33 cellular contexts compared by ENCODE assay signal in genomic region chr4:134282680-134283079, GRCh38.
"Had no signal": no experiment of that assay in that cellular context is flagged by ENCODE, and none has a peak within 500 bp of the region (broad histone marks: within the 10 kb centered on the region; RNA-seq: fewer than 3 reads in every experiment).

No MANE protein-coding gene starts in this region.

- H3K27ac ChIP-seq: adrenal gland, ascending aorta, body of pancreas, brain microvascular endothelial cell, breast epithelium, cardiac muscle cell had no signal

- H3K4me1 ChIP-seq: adrenal gland, ascending aorta, body of pancreas, breast epithelium had no signal

- DNase-seq: activated effector memory CD4-positive, alpha-beta T cell treated with anti-CD3 and anti-CD28 coated beads, Interleukin-2, amount 50 U/mL, for 16 hours; activated effector memory CD4-positive, alpha-beta T cell treated with Interleukin-2 at 50 U/mL for 16 hours; activated gamma-delta T cell; activated gamma-delta T cell treated with Interleukin-2 at 50 U/mL for 16 hours; activated naive CD4-positive, alpha-beta T cell; activated naive CD4-positive, alpha-beta T cell treated with anti-CD3 and anti-CD28 coated beads for 36 hours; activated naive CD4-positive, alpha-beta T cell treated with anti-CD3 and anti-CD28 coated beads, Interleukin-2, amount 10 ng/mL, durations not matched to agents 7 days and 5 days; activated naive CD4-positive, alpha-beta T cell treated with anti-CD3 and anti-CD28 coated beads, Interleukin-2, amount 50 U/mL, for 16 hours; activated naive CD4-positive, alpha-beta T cell treated with Interleukin-2 at 50 U/mL for 16 hours; activated naive CD8-positive, alpha-beta T cell treated with anti-CD3 and anti-CD28 coated beads for 36 hours; activated naive CD8-positive, alpha-beta T cell treated with anti-CD3 and anti-CD28 coated beads, Interleukin-2, amount 10 ng/mL, durations not matched to agents 7 days and 5 days; activated naive CD8-positive, alpha-beta T cell treated with anti-CD3 and anti-CD28 coated beads, Interleukin-2, amount 50 U/mL, for 24 hours; activated T-cell treated with anti-CD3 and anti-CD28 coated beads, Interleukin-2, amount 50 U/mL, for 24 hours; activated T-cell treated with anti-CD3 and anti-CD28 coated beads, Interleukin-2, amount 50 U/mL, for 4 hours; activated T-cell treated with anti-CD3 and anti-CD28 coated beads, Interleukin-2, amount 50 U/mL, for 48 hours; activated T-cell treated with anti-CD3 and anti-CD28 coated beads, Interleukin-2, amount 50 U/mL, for 72 hours; adrenal gland; amniotic stem cell; amygdala; anterior cingulate cortex; aorta; body of pancreas; brain microvascular endothelial cell; caudate nucleus; central memory CD4-positive, alpha-beta T cell; cerebellar nuclear complex had no signal

- H3K36me3 ChIP-seq: adrenal gland, ascending aorta, brain microvascular endothelial cell, breast epithelium, cardiac muscle cell had no signal

- H3K9me3 ChIP-seq: ascending aorta, body of pancreas, breast epithelium had no signal

- FAIRE-seq: astrocyte, bronchial epithelial cell had no signal

- H3K27me3 ChIP-seq: adrenal gland, ascending aorta, body of pancreas, brain microvascular endothelial cell, breast epithelium, cardiac muscle cell had no signal

- H3K4me3 ChIP-seq: adrenal gland, ascending aorta, body of pancreas, breast epithelium, cardiac muscle cell had no signal

- ATAC-seq: activated naive CD4-positive, alpha-beta T cell treated with anti-CD3 and anti-CD28 coated beads, Interleukin-2, amount 50 U/mL, for 72 hours; activated naive CD8-positive, alpha-beta T cell treated with anti-CD3 and anti-CD28 coated beads, Interleukin-2, amount 50 U/mL, for 24 hours; activated T-cell treated with anti-CD3 and anti-CD28 coated beads, Interleukin-2, amount 50 U/mL, for 4 hours; activated T-cell treated with anti-CD3 and anti-CD28 coated beads, Interleukin-2, amount 50 U/mL, for 72 hours; activated T-helper 17 cell treated with anti-CD3 and anti-CD28 coated beads, Interleukin-2, amount 50 U/mL, for 72 hours; body of pancreas had no signal
